21 cellular contexts compared by ENCODE assay signal in genomic region chr5:133117930-133118445, GRCh38.
"Had no signal": no experiment of that assay in that cellular context is flagged by ENCODE, and none has a peak within 500 bp of the region (broad histone marks: within the 10 kb centered on the region; RNA-seq: fewer than 3 reads in every experiment).

No MANE protein-coding gene starts in this region.

- H3K4me1 Mint-ChIP-seq: activated naive CD8-positive, alpha-beta T cell treated with anti-CD3 and anti-CD28 coated beads, Interleukin-2, amount 10 ng/mL, durations not matched to agents 7 days and 5 days had no signal

- H3K36me3 Mint-ChIP-seq: activated naive CD8-positive, alpha-beta T cell treated with anti-CD3 and anti-CD28 coated beads, Interleukin-2, amount 10 ng/mL, durations not matched to agents 7 days and 5 days; brain; naive B cell had no signal

- H3K27me3 Mint-ChIP-seq: activated B cell treated with CpG ODN at 0.5 μM for 24 hours; activated CD4-positive, alpha-beta T cell treated with anti-CD3 and anti-CD28 coated beads for 36 hours; activated naive CD8-positive, alpha-beta T cell treated with anti-CD3 and anti-CD28 coated beads, Interleukin-2, amount 10 ng/mL, durations not matched to agents 7 days and 5 days; activated T-helper 17 cell treated with anti-CD3 and anti-CD28 coated beads, Interleukin-2, amount 50 U/mL, for 72 hours; naive B cell had no signal

- DNase-seq: activated B cell treated with CpG ODN at 0.5 μM for 24 hours; activated CD4-positive, alpha-beta T cell treated with anti-CD3 and anti-CD28 coated beads for 36 hours; activated CD4-positive, alpha-beta T cell treated with anti-CD3 and anti-CD28 coated beads, Interleukin-2, amount 50 U/mL, for 4 hours; activated naive CD4-positive, alpha-beta T cell; activated naive CD8-positive, alpha-beta T cell treated with anti-CD3 and anti-CD28 coated beads, Interleukin-2, amount 10 ng/mL, durations not matched to agents 7 days and 5 days; activated T-cell treated with anti-CD3 and anti-CD28 coated beads, Interleukin-2, amount 50 U/mL, for 4 hours; caudate nucleus; cortex of kidney; foreskin melanocyte; left cardiac atrium; mammary epithelial cell; naive B cell; right lobe of liver; stimulated activated CD4-positive, alpha-beta T cell treated with anti-CD3 and anti-CD28 coated beads, Interleukin-12 subunit alpha, Interleukin-12 subunit beta, amount 100 ng/mL, for 4 hours; stimulated activated CD4-positive, alpha-beta T cell treated with anti-CD3 and anti-CD28 coated beads, Interleukin-4, amount 100 ng/mL, for 1 hour; stimulated activated naive CD8-positive, alpha-beta T cell treated with anti-CD3 and anti-CD28 coated beads, Interleukin-15, Interleukin-2, amounts not matched to agents 100 U/mL and 50 U/mL, for 24 hours; T-helper 1 cell had no signal

- H3K27ac Mint-ChIP-seq: activated B cell treated with CpG ODN at 0.5 μM for 24 hours; activated CD4-positive, alpha-beta T cell treated with anti-CD3 and anti-CD28 coated beads for 36 hours; activated naive CD8-positive, alpha-beta T cell treated with anti-CD3 and anti-CD28 coated beads, Interleukin-2, amount 10 ng/mL, durations not matched to agents 7 days and 5 days; activated T-helper 17 cell treated with anti-CD3 and anti-CD28 coated beads, Interleukin-2, amount 50 U/mL, for 72 hours; T-helper 2 cell treated with Interferon-gamma antibody and Interleukin-4, amounts not matched to agents 5 μg/mL and 100 μg/mL, for 36 hours had no signal

- H3K9me3 Mint-ChIP-seq: activated B cell treated with CpG ODN at 0.5 μM for 24 hours; activated naive CD8-positive, alpha-beta T cell treated with anti-CD3 and anti-CD28 coated beads, Interleukin-2, amount 10 ng/mL, durations not matched to agents 7 days and 5 days; activated T-cell treated with anti-CD3 and anti-CD28 coated beads, Interleukin-2, amount 50 U/mL, for 4 hours; activated T-helper 17 cell treated with anti-CD3 and anti-CD28 coated beads, Interleukin-2, amount 50 U/mL, for 72 hours; brain; naive B cell; T-helper 2 cell treated with Interferon-gamma antibody and Interleukin-4, amounts not matched to agents 5 μg/mL and 100 μg/mL, for 36 hours had no signal

- H3K4me3 Mint-ChIP-seq: activated B cell treated with CpG ODN at 0.5 μM for 24 hours; activated CD4-positive, alpha-beta T cell treated with anti-CD3 and anti-CD28 coated beads for 36 hours; activated naive CD8-positive, alpha-beta T cell treated with anti-CD3 and anti-CD28 coated beads, Interleukin-2, amount 10 ng/mL, durations not matched to agents 7 days and 5 days; activated T-cell treated with anti-CD3 and anti-CD28 coated beads, Interleukin-2, amount 50 U/mL, for 4 hours; activated T-helper 17 cell treated with anti-CD3 and anti-CD28 coated beads, Interleukin-2, amount 50 U/mL, for 72 hours; brain; T-helper 2 cell treated with Interferon-gamma antibody and Interleukin-4, amounts not matched to agents 5 μg/mL and 100 μg/mL, for 36 hours had no signal

- FAIRE-seq: keratinocyte had no signal
